20 cellular contexts compared by ENCODE assay signal in genomic region chr4:162921178-162921785, GRCh38.
DNase-seq lines count a peak whose midpoint lies in the region; ATAC-seq, FAIRE-seq and TF ChIP-seq lines count a peak whose summit lies in the region.
"Had no signal": no experiment of that assay in that cellular context is flagged by ENCODE, and none has a peak within 500 bp of the region (broad histone marks: within the 10 kb centered on the region; RNA-seq: fewer than 3 reads in every experiment).

No MANE protein-coding gene starts in this region.

- H3F3A ChIP-seq in SK-N-SH (replicated peaks; ENCODE audit: insufficient read depth), result no peaks in the 10 kb centered on the region

- H4K8ac ChIP-seq in H1 (ENCODE audit: extremely low read depth, insufficient read depth, low read length), result no peak overlapping the region
- H4K8ac ChIP-seq in mesenchymal stem cell (ENCODE audit: low read length), result peak overlapping the region; percentile 23

- no peak for TF ChIP-seq CTCF in H1 (IDR thresholded peaks at IDR 0.05; ENCODE audit: control extremely low read depth in 1 of 3, insufficient read depth in 1 of 3, low read depth in 1 of 3, low read length in 3 of 3)
- TF ChIP-seq CTCF in glutamatergic neuron (IDR thresholded peaks at IDR 0.05; ENCODE audit: partially characterized antibody, unreplicated experiment), result no peak
- no peak for TF ChIP-seq CTCF in SK-N-SH (IDR thresholded peaks at IDR 0.05)

- H3K4me1 ChIP-seq in HUES48 (ENCODE audit: control insufficient read depth, insufficient read depth, low read length) (peaks cover 22% of the 10 kb centered on the region), H1 (replicated peaks in 1 of 4; ENCODE audit: control insufficient read depth in 3 of 4, insufficient read depth in 4 of 4, low read length in 3 of 4) (peaks cover 2 to 6% (median 4%) of the 10 kb centered on the region in 4 experiments; a peak in 6 of 7 replicates), mesenchymal stem cell (ENCODE audit: control insufficient read depth, insufficient read depth, low read depth, low read length) (no peaks in the 10 kb centered on the region), SK-N-SH (ENCODE audit: control insufficient read depth in 1 of 2, insufficient read depth in 2 of 2, low read depth in 1 of 2, low read length in 1 of 2) (no peaks in the 10 kb centered on the region)

- no peak for DNase-seq in H1 (ENCODE audit: low read depth in 1 of 2, low spot score in 2 of 2)
- DNase-seq in mesenchymal stem cell, result no peak
- DNase-seq in glutamatergic neuron, result no peak
- no peak for DNase-seq in SK-N-SH
- DNase-seq in activated naive CD4-positive, alpha-beta T cell treated with Interleukin-2 at 50 U/mL for 16 hours, result no peak
- DNase-seq: AML-193, DMS79 treated with DMSO at 0.1 percent for 48 hours, GM23248, KG1, MV-4-11, NCI-H187, NCI-H2107, NCI-H510A, NCI-H748 treated with DMSO at 0.1 percent for 48 hours, Right ventricle myocardium superior had no signal

- H3K27me3 ChIP-seq in HUES48 (ENCODE audit: control insufficient read depth, insufficient read depth, low read length) (no peaks in the 10 kb centered on the region), H1 (replicated peaks in 1 of 4; ENCODE audit: control insufficient read depth in 3 of 4, extremely low read depth in 1 of 4, insufficient read depth in 3 of 4, low read length in 3 of 4) (no peaks in the 10 kb centered on the region), mesenchymal stem cell (ENCODE audit: control insufficient read depth in 1 of 2, insufficient read depth in 1 of 2, low read length in 2 of 2) (no peaks in the 10 kb centered on the region), SK-N-SH (ENCODE audit: insufficient read depth) (no peaks in the 10 kb centered on the region; the same call in 1 of the 2 replicates)

- TF ChIP-seq EP300 in H1 (IDR thresholded peaks at IDR 0.05; ENCODE audit: borderline replicate concordance in 1 of 2, low read depth in 2 of 2, low read length in 2 of 2) (no peak), SK-N-SH (IDR thresholded peaks at IDR 0.05; ENCODE audit: borderline replicate concordance in 1 of 2, low read depth in 1 of 2, low read length in 1 of 2) (no peak)

- H4K5ac ChIP-seq in H1 (ENCODE audit: insufficient read length, low read depth, low read length), result no peak overlapping the region

- H3K36me3 Mint-ChIP-seq in glutamatergic neuron (ENCODE audit: unreplicated experiment), result peaks cover 5% of the 10 kb centered on the region

- no peaks in the 10 kb centered on the region for H3K9me2 ChIP-seq in SK-N-SH

- H3K14ac ChIP-seq in H1 (ENCODE audit: insufficient read length) (no peak overlapping the region), mesenchymal stem cell (ENCODE audit: low read length in 2 of 2) (no peak overlapping the region)

- TF ChIP-seq RAD21 in H1 (IDR thresholded peaks at IDR 0.05 in 1 of 2, conservative IDR thresholded peaks at IDR 0.05 in 1 of 2; ENCODE audit: low read depth in 2 of 2, low read length in 2 of 2) (no peak), SK-N-SH (IDR thresholded peaks at IDR 0.05; ENCODE audit: low read length) (no peak)

- H3K79me1 ChIP-seq in H1 (ENCODE audit: low read depth, low read length) (no peaks in the 10 kb centered on the region), mesenchymal stem cell (replicated peaks; ENCODE audit: low read length, poor library complexity, severe bottlenecking) (no peaks in the 10 kb centered on the region)

- no peak overlapping the region for H3K4me3 ChIP-seq in HUES48 (ENCODE audit: low read depth, low read length)
- no peak overlapping the region for H3K4me3 ChIP-seq in H1 (ENCODE audit: extremely low read depth in 1 of 4, insufficient read depth in 2 of 4, low read depth in 3 of 4, low read length in 4 of 4)
- H3K4me3 ChIP-seq in mesenchymal stem cell (ENCODE audit: insufficient read depth in 1 of 2, low read depth in 1 of 2, low read length in 2 of 2), result no peak overlapping the region
- no peak overlapping the region for H3K4me3 ChIP-seq in SK-N-SH (ENCODE audit: low read depth in 2 of 2, low read length in 1 of 2)
- H3K4me3 ChIP-seq: GM23248 had no signal

- H3K27ac ChIP-seq in HUES48 (ENCODE audit: low read depth, low read length) (peak overlapping the region; percentile 78), H1 (ENCODE audit: low read depth, low read length) (0 out of 2 replicates have a peak overlapping the region, but pooled peaks have one; percentile 51), mesenchymal stem cell (ENCODE audit: low read length, poor library complexity, severe bottlenecking) (no peak overlapping the region), SK-N-SH (ENCODE audit: low read depth in 2 of 2, low read length in 1 of 2) (no peak overlapping the region)
- H3K27ac ChIP-seq: C4-2B, GM23248 had no signal

- H2BK15ac ChIP-seq in H1 (ENCODE audit: low read length) (no peak overlapping the region), mesenchymal stem cell (ENCODE audit: low read depth, poor library complexity, severe bottlenecking) (no peak overlapping the region)

- H2AK5ac ChIP-seq in H1 (ENCODE audit: low read depth, low read length), result no peak overlapping the region
- no peak overlapping the region for H2AK5ac ChIP-seq in mesenchymal stem cell (ENCODE audit: low read length, severe bottlenecking)

- peak overlapping the region; percentile 96 for H2AFZ ChIP-seq in H1 (ENCODE audit: low read length)
- H2AFZ ChIP-seq in mesenchymal stem cell (ENCODE audit: low read depth, low read length), result no peak overlapping the region
- no peak overlapping the region for H2AFZ ChIP-seq in SK-N-SH (ENCODE audit: low read depth)
- H2AFZ ChIP-seq: GM23248 had no signal

- FAIRE-seq in H1 (lab: Jason Lieb, UNC), result peak; percentile 39
- FAIRE-seq: D721Med, HepG2 had no signal

- CTCF ChIA-PET in H1 (lab: Charles Lee; ENCODE audit: partially characterized antibody), result interaction anchor here (0.7 to 0.9 kb wide), 2 partner anchors 117 to 404 kb away, joined by 3 read pairs; no protein-coding TSS in a partner anchor
- CTCF ChIA-PET in SK-N-SH (lab: Yijun Ruan, JAX), result interaction anchor here (0.7 kb wide), 1 partner anchor 375 kb away, joined by 4 read pairs; no protein-coding TSS in a partner anchor

- no peak for ATAC-seq in GM18520 (IDR thresholded peaks at IDR 0.05; ENCODE audit: unreplicated experiment)
- ATAC-seq: HepG2 had no signal

- H2BK20ac ChIP-seq in H1 (ENCODE audit: low read length), result peak overlapping the region; percentile 73; the same call in 1 of the 2 replicates

- no peak overlapping the region; a peak in 1 of 4 replicates for H3K4me2 ChIP-seq in H1 (ENCODE audit: insufficient read depth in 1 of 2, low read depth in 2 of 2, low read length in 2 of 2)
- H3K4me2 ChIP-seq in mesenchymal stem cell (ENCODE audit: low read length, poor library complexity, severe bottlenecking), result no peak overlapping the region
- H3K4me2 ChIP-seq in SK-N-SH, result no peak overlapping the region

- H3K9ac ChIP-seq in HUES48 (ENCODE audit: low read depth, low read length), result no peak overlapping the region
- H3K9ac ChIP-seq in H1 (replicated peaks in 1 of 4; ENCODE audit: extremely low read depth in 1 of 4, low read depth in 3 of 4, low read length in 3 of 4), result no peak overlapping the region
- no peak overlapping the region for H3K9ac ChIP-seq in mesenchymal stem cell (ENCODE audit: low read length)
- H3K9ac ChIP-seq in SK-N-SH, result no peak overlapping the region
- H3K9ac ChIP-seq: GM23248 had no signal

- no peaks in the 10 kb centered on the region for H3K23me2 ChIP-seq in H1 (ENCODE audit: low read depth, low read length)

- H4K20me1 ChIP-seq in H1 (replicated peaks in 1 of 2; ENCODE audit: control insufficient read depth in 1 of 2, insufficient read depth in 2 of 2, low read length in 2 of 2) (no peaks in the 10 kb centered on the region), SK-N-SH (ENCODE audit: insufficient read depth) (no peaks in the 10 kb centered on the region)

- peaks cover 8% of the 10 kb centered on the region; the same call in 1 of the 2 replicates for H3K9me3 ChIP-seq in HUES48 (ENCODE audit: control insufficient read depth, insufficient read depth, low read length)
- H3K9me3 ChIP-seq in H1 (ENCODE audit: insufficient read depth in 2 of 2, low read depth in 1 of 2, low read length in 1 of 2), result peaks cover 0 to 5% of the 10 kb centered on the region in 2 experiments; a peak in 2 of 4 replicates
- peaks cover 15% of the 10 kb centered on the region for H3K9me3 ChIP-seq in mesenchymal stem cell (ENCODE audit: control insufficient read depth, low read length)
- peaks cover 6% of the 10 kb centered on the region for H3K9me3 ChIP-seq in SK-N-SH

- H3K4ac ChIP-seq in H1 (replicated peaks; ENCODE audit: insufficient read length, low read depth, low read length) (no peak overlapping the region), mesenchymal stem cell (ENCODE audit: low read depth in 1 of 2, low read length in 2 of 2) (no peak overlapping the region)

- peaks cover under 1% of the 10 kb centered on the region for H3K4me1 Mint-ChIP-seq in glutamatergic neuron (ENCODE audit: low read depth, unreplicated experiment)

- POLR2A ChIA-PET in H1 (lab: Charles Lee; ENCODE audit: partially characterized antibody), result interaction anchor here (1.0 kb wide), 1 partner anchor 16 kb away, joined by 4 read pairs; no protein-coding TSS in a partner anchor
- POLR2A ChIA-PET in SK-N-SH (lab: Yijun Ruan, JAX), result no interaction called here

- no peaks in the 10 kb centered on the region for H3K9me3 Mint-ChIP-seq in glutamatergic neuron (ENCODE audit: unreplicated experiment)

- H2BK12ac ChIP-seq in H1 (ENCODE audit: low read depth, low read length), result 0 out of 2 replicates have a peak overlapping the region, but pooled peaks have one; percentile 60
- no peak overlapping the region for H2BK12ac ChIP-seq in mesenchymal stem cell (ENCODE audit: low read length in 2 of 2)

- H3K18ac ChIP-seq in H1 (ENCODE audit: extremely low read depth, low read length) (peak overlapping the region; percentile 68), mesenchymal stem cell (ENCODE audit: low read depth in 1 of 2, low read length in 2 of 2) (no peak overlapping the region)

- no peaks in the 10 kb centered on the region for H3K79me2 ChIP-seq in H1 (ENCODE audit: control insufficient read depth in 1 of 2, insufficient read depth in 2 of 2, low read length in 2 of 2)
- no peaks in the 10 kb centered on the region for H3K79me2 ChIP-seq in SK-N-SH (ENCODE audit: insufficient read depth)

- no peak overlapping the region for H3K56ac ChIP-seq in H1 (replicated peaks; ENCODE audit: insufficient read length, low read depth, low read length)

- peak overlapping the region; percentile 81 for H2BK120ac ChIP-seq in H1 (replicated peaks; ENCODE audit: low read depth, low read length)
- H2BK120ac ChIP-seq in mesenchymal stem cell (ENCODE audit: low read depth, low read length), result no peak overlapping the region

- H3K27me3 Mint-ChIP-seq in glutamatergic neuron (ENCODE audit: unreplicated experiment), result peaks cover 3% of the 10 kb centered on the region

- H2BK5ac ChIP-seq in H1 (ENCODE audit: low read depth, low read length), result peak overlapping the region; percentile 91
- H2BK5ac ChIP-seq in mesenchymal stem cell (ENCODE audit: low read depth, low read length, poor library complexity, severe bottlenecking), result no peak overlapping the region

- H3K4me3 Mint-ChIP-seq in glutamatergic neuron (ENCODE audit: unreplicated experiment), result no peak overlapping the region

- 75% methylated on average over 9 of the region's 9 CpGs; no CpG with 5 or more reads in 1 of the 2 experiments for WGBS in H1 (ENCODE audit: extremely low coverage in 1 of 2, insufficient coverage in 1 of 2, insufficient read length in 1 of 2, insufficient replicate concordance in 2 of 2, low coverage in 1 of 2, low lambda C conversion rate in 2 of 2, missing lambda C conversion rate in 1 of 2), 2 experiments
- WGBS in mesenchymal stem cell, result 57% methylated on average over 9 of the region's 9 CpGs
- WGBS in SK-N-SH (ENCODE audit: low lambda C conversion rate), result 5% methylated on average over 9 of the region's 9 CpGs

- TF ChIP-seq POLR2A in H1 (IDR thresholded peaks at IDR 0.05; ENCODE audit: control extremely low read depth in 1 of 2, low read depth in 2 of 2, low read length in 2 of 2), result no peak

- H4K91ac ChIP-seq in H1 (replicated peaks; ENCODE audit: insufficient read length, low read length) (peak overlapping the region; percentile 75), mesenchymal stem cell (ENCODE audit: low read length) (no peak overlapping the region)

- H3K23ac ChIP-seq in H1 (ENCODE audit: insufficient read length) (no peak overlapping the region), mesenchymal stem cell (ENCODE audit: low read length in 2 of 2) (no peak overlapping the region)

- H3K36me3 ChIP-seq in HUES48 (ENCODE audit: control insufficient read depth, insufficient read depth, low read length) (no peaks in the 10 kb centered on the region), H1 (ENCODE audit: control insufficient read depth in 2 of 4, insufficient read depth in 4 of 4, low read length in 3 of 4) (no peaks in the 10 kb centered on the region), mesenchymal stem cell (ENCODE audit: control insufficient read depth in 1 of 2, insufficient read depth in 2 of 2, low read depth in 1 of 2, low read length in 2 of 2) (no peaks in the 10 kb centered on the region), SK-N-SH (replicated peaks in 1 of 2; ENCODE audit: control insufficient read depth in 1 of 2, insufficient read depth in 2 of 2, low read length in 1 of 2) (no peaks in the 10 kb centered on the region)

- no peak overlapping the region for H3K27ac Mint-ChIP-seq in glutamatergic neuron (ENCODE audit: unreplicated experiment)

Comparison
In these comparisons a context has a peak if more than half of its experiments do, and no peak if none do; other contexts are left out.
1. H3K27ac ChIP-seq: peak in HUES48 (single experiment) and H1 (single experiment); none in mesenchymal stem cell (single experiment) and SK-N-SH (0 of 2).